ENCODE assay signal across 1 cellular context in genomic region chr12:89349814-89350213, GRCh38.
TF ChIP-seq lines count a peak whose summit lies in the region.

No MANE protein-coding gene starts in this region.

TF ChIP-seq in SK-N-SH, 30 proteins besides CTCF, POLR2A, EP300 and RAD21 (continued from another document):
- 0 out of 2 replicates have a peak, but pooled peaks have one; percentile 47 for TF ChIP-seq MXI1 (IDR thresholded peaks at IDR 0.05; ENCODE audit: low read depth, low read length)
- 0 out of 2 replicates have a peak, but pooled peaks have one; percentile 1 for TF ChIP-seq FOSL2 (IDR thresholded peaks at IDR 0.05; ENCODE audit: borderline replicate concordance, low read depth)
- peak; percentile 93 for TF ChIP-seq SIN3A (IDR thresholded peaks at IDR 0.05; ENCODE audit: borderline replicate concordance, low read depth, low read length)
- TF ChIP-seq POLR2AphosphoS5 (IDR thresholded peaks at IDR 0.05; ENCODE audit: low read depth, low read length) = no peak
- TF ChIP-seq MAX (IDR thresholded peaks at IDR 0.05; ENCODE audit: low read depth) = peak; percentile 21; the same call in 1 of the 2 replicates
